ENCODE assay signal across 16 cellular contexts in the genomic region with DNA sequence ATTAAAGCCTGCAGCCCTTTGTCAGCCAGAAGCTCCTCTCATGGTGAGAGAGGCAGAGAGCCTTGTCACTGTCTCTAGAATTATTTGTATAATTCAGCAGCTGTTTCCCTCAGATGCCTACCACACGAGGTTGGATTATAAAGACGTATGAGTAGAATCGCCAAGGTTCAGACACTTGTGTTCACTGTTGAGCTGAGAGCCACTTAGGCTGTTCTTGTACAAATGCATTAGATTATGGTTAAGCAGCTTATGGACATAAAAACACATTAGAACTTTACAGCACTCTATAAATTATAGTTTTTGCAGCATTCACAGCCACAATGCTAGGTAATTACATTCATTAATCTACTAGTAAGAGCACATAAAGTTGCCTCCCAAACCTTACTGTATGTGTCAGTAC.
A peak's percentile ranks its signal among the peaks of the same experiment; 100 is the strongest.
DNase-seq lines count a peak whose midpoint lies in the region; ATAC-seq and TF ChIP-seq lines count a peak whose summit lies in the region.
"Had no signal": no experiment of that assay in that cellular context is flagged by ENCODE, and none has a peak within 500 bp of the region (broad histone marks: within the 10 kb centered on the region; RNA-seq: fewer than 3 reads in every experiment).

No MANE protein-coding gene starts in this region.

- intact Hi-C loops in Calu3 (cut with micrococcal nuclease; ENCODE audit: unreplicated experiment) = no loop called here

- H3K27ac Mint-ChIP-seq in chondrocyte (ENCODE audit: unreplicated experiment) (no peak overlapping the region), Calu3 (ENCODE audit: unreplicated experiment) (no peak overlapping the region)
- H3K27ac Mint-ChIP-seq: natural killer cell treated with Interleukin-12 subunit alpha and Interleukin-12 subunit beta and Interleukin-15 and Interleukin-18, amount 100 ng/mL, for 72 hours; stimulated activated naive B cell treated with anti-CD40 and anti-IgM and Interleukin-4, amounts not matched to agents 10 μg/mL and 1 μg/mL and 100 μg/mL, for 72 hours had no signal

- H3K27me3 Mint-ChIP-seq in chondrocyte (ENCODE audit: low read depth) (no peaks in the 10 kb centered on the region), Calu3 (ENCODE audit: unreplicated experiment) (no peaks in the 10 kb centered on the region)
- H3K27me3 Mint-ChIP-seq: natural killer cell treated with Interleukin-12 subunit alpha and Interleukin-12 subunit beta and Interleukin-15 and Interleukin-18, amount 100 ng/mL, for 72 hours; stimulated activated naive B cell treated with anti-CD40 and anti-IgM and Interleukin-4, amounts not matched to agents 10 μg/mL and 1 μg/mL and 100 μg/mL, for 72 hours had no signal

- no TSS peak for BruUV-seq in Calu3 (replicated peaks; lab: Mats Ljungman, UMichigan)

- POLR2A ChIA-PET in HEK293T (lab: Yijun Ruan, JAX) = no interaction called here

- TF ChIP-seq CTCF in chondrocyte (IDR thresholded peaks at IDR 0.05) = no peak
- no peak for TF ChIP-seq CTCF in Calu3 (IDR thresholded peaks at IDR 0.05; ENCODE audit: unreplicated experiment)

- CTCF ChIA-PET in HEK293T (lab: Yijun Ruan, JAX) (no interaction called here), Calu3 (lab: Charles Lee) (no interaction called here)

- H3K36me3 Mint-ChIP-seq in chondrocyte (ENCODE audit: low read depth) = no peaks in the 10 kb centered on the region
- no peaks in the 10 kb centered on the region for H3K36me3 Mint-ChIP-seq in Calu3 (ENCODE audit: insufficient read depth, unreplicated experiment)
- H3K36me3 Mint-ChIP-seq: natural killer cell treated with Interleukin-12 subunit alpha and Interleukin-12 subunit beta and Interleukin-15 and Interleukin-18, amount 100 ng/mL, for 72 hours had no signal

- H3K4me3 Mint-ChIP-seq in chondrocyte (ENCODE audit: unreplicated experiment) = no peak overlapping the region
- no peak overlapping the region for H3K4me3 Mint-ChIP-seq in Calu3 (ENCODE audit: low read depth, unreplicated experiment)
- H3K4me3 Mint-ChIP-seq: natural killer cell treated with Interleukin-12 subunit alpha and Interleukin-12 subunit beta and Interleukin-15 and Interleukin-18, amount 100 ng/mL, for 72 hours; stimulated activated naive B cell treated with anti-CD40 and anti-IgM and Interleukin-4, amounts not matched to agents 10 μg/mL and 1 μg/mL and 100 μg/mL, for 72 hours had no signal

- DNase-seq in HEK293T (ENCODE audit: extremely low spot score) (no peak), NCI-H187 treated with DMSO at 0.1 percent for 48 hours (lab: John Stamatoyannopoulos, UW) (peak; percentile 98), NCI-H526 (lab: John Stamatoyannopoulos, UW) (peak; percentile 55 to 71), left kidney (ENCODE audit: low read depth, low spot score) (peak; percentile 32), chondrocyte (ENCODE audit: low spot score) (no peak), Calu3 (no peak), activated gamma-delta T cell (lab: John Stamatoyannopoulos, UW) (no peak)
- DNase-seq: activated effector memory CD4-positive, alpha-beta T cell treated with anti-CD3 and anti-CD28 coated beads, Interleukin-2, amount 50 U/mL, for 16 hours; AML-193; aorta; spleen; stimulated activated naive B cell treated with anti-CD40 and anti-IgM and Interleukin-4, amounts not matched to agents 10 μg/mL and 1 μg/mL and 100 μg/mL, for 72 hours; T-helper 2 cell had no signal

- H3K9me3 Mint-ChIP-seq in chondrocyte (ENCODE audit: low read depth) (no peaks in the 10 kb centered on the region), Calu3 (ENCODE audit: low read depth, unreplicated experiment) (peaks cover 2% of the 10 kb centered on the region)
- H3K9me3 Mint-ChIP-seq: natural killer cell treated with Interleukin-12 subunit alpha and Interleukin-12 subunit beta and Interleukin-15 and Interleukin-18, amount 100 ng/mL, for 72 hours; stimulated activated naive B cell treated with anti-CD40 and anti-IgM and Interleukin-4, amounts not matched to agents 10 μg/mL and 1 μg/mL and 100 μg/mL, for 72 hours had no signal

- no peak for ATAC-seq in HG03097 (IDR thresholded peaks at IDR 0.05; ENCODE audit: low FRiP score, unreplicated experiment)
- ATAC-seq: natural killer cell treated with Interleukin-12 subunit alpha and Interleukin-12 subunit beta and Interleukin-15 and Interleukin-18, amount 100 ng/mL, for 72 hours; Right ventricle myocardium inferior had no signal

- H3K4me1 Mint-ChIP-seq in chondrocyte (ENCODE audit: low read depth) (no peaks in the 10 kb centered on the region), Calu3 (ENCODE audit: low read depth, unreplicated experiment) (no peaks in the 10 kb centered on the region)

TF ChIP-seq in HEK293T, 16 proteins besides CTCF, POLR2A, EP300 and RAD21:
- TF ChIP-seq LEF1 (IDR thresholded peaks at IDR 0.05; ENCODE audit: borderline replicate concordance) (no peak), BHLHE40 (IDR thresholded peaks at IDR 0.05; ENCODE audit: borderline replicate concordance) (no peak), ARNT (IDR thresholded peaks at IDR 0.05) (no peak), ZNF384 (IDR thresholded peaks at IDR 0.05) (no peak), ELF4 (IDR thresholded peaks at IDR 0.05) (no peak), NFRKB (IDR thresholded peaks at IDR 0.05) (no peak), HDGF (IDR thresholded peaks at IDR 0.05; ENCODE audit: borderline replicate concordance) (no peak), FOXA1 (IDR thresholded peaks at IDR 0.05) (no peak)
- TF ChIP-seq, protein P1, sequence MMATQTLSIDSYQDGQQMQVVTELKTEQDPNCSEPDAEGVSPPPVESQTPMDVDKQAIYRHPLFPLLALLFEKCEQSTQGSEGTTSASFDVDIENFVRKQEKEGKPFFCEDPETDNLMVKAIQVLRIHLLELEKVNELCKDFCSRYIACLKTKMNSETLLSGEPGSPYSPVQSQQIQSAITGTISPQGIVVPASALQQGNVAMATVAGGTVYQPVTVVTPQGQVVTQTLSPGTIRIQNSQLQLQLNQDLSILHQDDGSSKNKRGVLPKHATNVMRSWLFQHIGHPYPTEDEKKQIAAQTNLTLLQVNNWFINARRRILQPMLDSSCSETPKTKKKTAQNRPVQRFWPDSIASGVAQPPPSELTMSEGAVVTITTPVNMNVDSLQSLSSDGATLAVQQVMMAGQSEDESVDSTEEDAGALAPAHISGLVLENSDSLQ (IDR thresholded peaks at IDR 0.05) = peak; percentile 32; the same call in 1 of the 2 replicates

Comparison
In these comparisons a context has a peak if more than half of its experiments do, and no peak if none do; other contexts are left out.
1. DNase-seq: peak in NCI-H187 treated with DMSO at 0.1 percent for 48 hours (single experiment), NCI-H526 (2 of 2) and left kidney (single experiment); none in HEK293T (single experiment), chondrocyte (single experiment), Calu3 (single experiment) and activated gamma-delta T cell (single experiment).